Comparison of ENCODE assay signal across 9 cellular contexts in genomic region chr2:64114912-64115277, GRCh38. TPM values are rescaled to one million over a fixed set of nuclear protein-coding genes. Genes with fewer than 3 reads are reported as not detected.
DNase-seq lines count a peak whose midpoint lies in the region; ATAC-seq, FAIRE-seq and TF ChIP-seq lines count a peak whose summit lies in the region.
"Had no signal": no experiment of that assay in that cellular context is flagged by ENCODE, and none has a peak within 500 bp of the region (broad histone marks: within the 10 kb centered on the region; RNA-seq: fewer than 3 reads in every experiment).

No MANE protein-coding gene starts in this region.

- H3K9me3 Mint-ChIP-seq in nephron progenitor cell = no peaks in the 10 kb centered on the region

- WGBS in lower leg skin, 2 donors = 58 to 87% methylated on average over 3 of the region's 3 CpGs

- H3K27me3 ChIP-seq in Peyer's patch (no peaks in the 10 kb centered on the region), BE2C (no peaks in the 10 kb centered on the region)

- DNase-seq in Peyer's patch (no peak), nephron progenitor cell (no peak), lower leg skin (ENCODE audit: low spot score in 2 of 2) (no peak), H54 (ENCODE audit: insufficient read length, low spot score) (no peak), BE2C (no peak)

- no peak overlapping the region for H3K4me3 Mint-ChIP-seq in nephron progenitor cell

- H3K27ac ChIP-seq in Peyer's patch = peak overlapping the region in 3 of 4 donors; percentile 65 to 80 (median 75)
- H3K27ac ChIP-seq: HL-60 had no signal

- no peak for FAIRE-seq in H54 (lab: Jason Lieb, UNC)

- intact Hi-C loops in lower leg skin (cut with DNase I; ENCODE audit: low total_unique reads) = no loop called here

- no peaks in the 10 kb centered on the region for H3K27me3 Mint-ChIP-seq in nephron progenitor cell (ENCODE audit: low read depth, poor library complexity)

- H3K4me1 ChIP-seq in Peyer's patch = peaks cover 0 to 47% (median 11%) of the 10 kb centered on the region in 4 donors
- H3K4me1 ChIP-seq in BE2C = no peaks in the 10 kb centered on the region; the same call in 1 of the 2 replicates

- H3K36me3 Mint-ChIP-seq in nephron progenitor cell (ENCODE audit: low read depth) = peaks cover 5% of the 10 kb centered on the region

- TF ChIP-seq POLR2A in Peyer's patch (IDR thresholded peaks at IDR 0.05) (no peak), lower leg skin (IDR thresholded peaks at IDR 0.05) (no peak), H54 (IDR thresholded peaks at IDR 0.05; ENCODE audit: low read depth, low read length) (no peak)

- TF ChIP-seq CTCF in Peyer's patch (IDR thresholded peaks at IDR 0.05) (no peak), nephron progenitor cell (IDR thresholded peaks at IDR 0.05) (no peak), lower leg skin (IDR thresholded peaks at IDR 0.05) (no peak), BE2C (IDR thresholded peaks at IDR 0.05; ENCODE audit: low read depth, low read length) (no peak)

- H3K27ac Mint-ChIP-seq in nephron progenitor cell = peak overlapping the region; percentile 6

- H3K4me3 ChIP-seq in Peyer's patch = no peak overlapping the region
- H3K4me3 ChIP-seq in lower leg skin (ENCODE audit: low read depth, poor library complexity, severe bottlenecking) = no peak overlapping the region
- H3K4me3 ChIP-seq in BE2C (ENCODE audit: low read depth, low read length) = no peak overlapping the region

- peaks cover 22% of the 10 kb centered on the region for H3K4me1 Mint-ChIP-seq in nephron progenitor cell

- no peaks in the 10 kb centered on the region for H3K9me3 ChIP-seq in Peyer's patch
- H3K9me3 ChIP-seq in BE2C = no peaks in the 10 kb centered on the region

- ATAC-seq in GM18520 (IDR thresholded peaks at IDR 0.05; ENCODE audit: unreplicated experiment) = peak; percentile 20
- peak; percentile 58 for ATAC-seq in GM21786 (IDR thresholded peaks at IDR 0.05; ENCODE audit: unreplicated experiment)
- ATAC-seq in GM21526 (IDR thresholded peaks at IDR 0.05; ENCODE audit: low FRiP score, unreplicated experiment) = no peak

- H3K36me3 ChIP-seq in Peyer's patch (no peaks in the 10 kb centered on the region), BE2C (no peaks in the 10 kb centered on the region)

RNA-seq across cellular contexts. Expression of gene PELI1, which starts 29.3 kb away (rescaled TPM):
- total RNA-seq in Peyer's patch (10 to 100 TPM; 22.3 to 45.7 (median 40.2) TPM), lower leg skin (10 to 100 TPM; 38.4 to 57.0 (median 46.0) TPM)
- 15.5 TPM for polyA plus RNA-seq in BE2C (2012; ENCODE audit: insufficient read depth, insufficient read length, low read depth)
